22 cellular contexts compared by ENCODE assay signal in genomic region chr22:19106886-19107729, GRCh38. TPM values are rescaled to one million over a fixed set of nuclear protein-coding genes. Genes with fewer than 3 reads are reported as not detected.
A peak's percentile ranks its signal among the peaks of the same experiment; 100 is the strongest.
DNase-seq lines count a peak whose midpoint lies in the region; ATAC-seq and TF ChIP-seq lines count a peak whose summit lies in the region.
"Had no signal": no experiment of that assay in that cellular context is flagged by ENCODE, and none has a peak within 500 bp of the region (broad histone marks: within the 10 kb centered on the region; RNA-seq: fewer than 3 reads in every experiment).

No MANE protein-coding gene starts in this region.

- WGBS in body of pancreas, 2 donors = 71 to 88% methylated on average over 2 to 3 of the region's 3 CpGs
- WGBS in right lobe of liver (ENCODE audit: insufficient coverage, low coverage, low lambda C conversion rate, missing lambda C conversion rate) = 75% methylated on average over 2 of the region's 3 CpGs

- BruUV-seq in Caco-2 (replicated peaks; lab: Mats Ljungman, UMichigan) = no TSS peak

- H3K27ac Mint-ChIP-seq in Caco-2 (ENCODE audit: unreplicated experiment) (peak overlapping the region; percentile 76), neural crest cell (ENCODE audit: unreplicated experiment) (peak overlapping the region; percentile 30)
- H3K27ac Mint-ChIP-seq: activated T-helper 1 cell treated with anti-CD3 and anti-CD28 coated beads, Interleukin-12 subunit alpha, Interleukin-12 subunit beta, Interleukin-2, Interleukin-4 antibody, amounts not matched to agents 30 ng/mL and 10 ng/mL and 1 ng/mL, durations not matched to agents 14 hours and 24 hours and 36 hours; B cell; stimulated activated naive B cell treated with anti-CD40 and anti-IgM and Interleukin-4, amounts not matched to agents 10 μg/mL and 1 μg/mL and 100 μg/mL, for 72 hours; T-helper 2 cell treated with Interferon-gamma antibody and Interleukin-4, amounts not matched to agents 5 μg/mL and 100 μg/mL, for 36 hours had no signal

- H3K4me1 Mint-ChIP-seq in Caco-2 (ENCODE audit: low read depth, unreplicated experiment) = peaks cover 5% of the 10 kb centered on the region
- peaks cover 61% of the 10 kb centered on the region for H3K4me1 Mint-ChIP-seq in neural crest cell

- intact Hi-C loops in Caco-2 (cut with micrococcal nuclease; ENCODE audit: unreplicated experiment) = no loop called here
- intact Hi-C loops in body of pancreas (cut with DNase I) = no loop called here
- intact Hi-C loops in right lobe of liver (cut with DNase I) = no loop called here

- H3K9me3 Mint-ChIP-seq in Caco-2 (ENCODE audit: unreplicated experiment) = no peaks in the 10 kb centered on the region
- H3K9me3 Mint-ChIP-seq in neural crest cell = no peaks in the 10 kb centered on the region
- H3K9me3 Mint-ChIP-seq: activated T-helper 1 cell treated with anti-CD3 and anti-CD28 coated beads, Interleukin-12 subunit alpha, Interleukin-12 subunit beta, Interleukin-2, Interleukin-4 antibody, amounts not matched to agents 30 ng/mL and 10 ng/mL and 1 ng/mL, durations not matched to agents 14 hours and 24 hours and 36 hours; stimulated activated naive B cell treated with anti-CD40 and anti-IgM and Interleukin-4, amounts not matched to agents 10 μg/mL and 1 μg/mL and 100 μg/mL, for 72 hours; T-helper 2 cell treated with Interferon-gamma antibody and Interleukin-4, amounts not matched to agents 5 μg/mL and 100 μg/mL, for 36 hours had no signal

- no peaks in the 10 kb centered on the region for H3K27me3 Mint-ChIP-seq in Caco-2 (ENCODE audit: insufficient read depth, unreplicated experiment)
- H3K27me3 Mint-ChIP-seq in neural crest cell (ENCODE audit: low read depth) = no peaks in the 10 kb centered on the region
- H3K27me3 Mint-ChIP-seq: B cell; stimulated activated naive B cell treated with anti-CD40 and anti-IgM and Interleukin-4, amounts not matched to agents 10 μg/mL and 1 μg/mL and 100 μg/mL, for 72 hours had no signal

- ATAC-seq in body of pancreas (no peak), right lobe of liver (no peak), GM19324 (IDR thresholded peaks at IDR 0.05; ENCODE audit: low FRiP score, unreplicated experiment) (no peak)

- TF ChIP-seq CTCF in Caco-2 (IDR thresholded peaks at IDR 0.05; ENCODE audit: insufficient read depth in 1 of 2, low read depth in 1 of 2, low read length in 1 of 2, severe bottlenecking in 1 of 2, unreplicated experiment in 1 of 2) = no peak
- no peak for TF ChIP-seq CTCF in body of pancreas (IDR thresholded peaks at IDR 0.05)
- no peak for TF ChIP-seq CTCF in neural crest cell (conservative IDR thresholded peaks at IDR 0.05)
- TF ChIP-seq CTCF in right lobe of liver (IDR thresholded peaks at IDR 0.05) = no peak

- DNase-seq in Caco-2 (no peak), body of pancreas (peak in 1 of 4 donors; percentile 9), neural crest cell (ENCODE audit: low read depth, low spot score) (no peak), AG08396 (ENCODE audit: low spot score) (no peak), right lobe of liver (no peak)
- no peak for DNase-seq in stimulated activated CD4-positive, alpha-beta T cell treated with anti-CD3 and anti-CD28 coated beads, Interleukin-12 subunit alpha, Interleukin-12 subunit beta, amount 100 ng/mL, for 4 hours
- DNase-seq: activated CD4-positive, CD25-positive, alpha-beta regulatory T cell treated with anti-CD3 and anti-CD28 coated beads, Interleukin-2, amount 50 U/mL, for 72 hours; brain microvascular endothelial cell; DMS79 treated with DMSO at 0.1 percent for 48 hours; NCI-H2171; NK-92 treated with Interleukin-12 subunit alpha and Interleukin-12 subunit beta, amount 100 ng/mL, for 24 hours; Right ventricle myocardium superior; stimulated activated naive B cell treated with anti-CD40 and anti-IgM and Interleukin-4, amounts not matched to agents 10 μg/mL and 1 μg/mL and 100 μg/mL, for 72 hours; uterus had no signal

- peaks cover 33 to 97% (median 76%) of the 10 kb centered on the region in 11 experiments for H4K20me1 ChIP-seq in BLaER1 treated with 17β-estradiol and CSF1 and Interleukin-3, amounts not matched to agents 10 nM and 100 nM

- H3K36me3 Mint-ChIP-seq in Caco-2 (ENCODE audit: insufficient read depth, unreplicated experiment) = peaks cover 3% of the 10 kb centered on the region
- peaks cover under 1% of the 10 kb centered on the region for H3K36me3 Mint-ChIP-seq in neural crest cell (ENCODE audit: low read depth)

- peaks cover 52 to 84% (median 71%) of the 10 kb centered on the region in 10 experiments for H3K4me1 ChIP-seq in BLaER1 treated with 17β-estradiol and CSF1 and Interleukin-3, amounts not matched to agents 10 nM and 100 nM
- H3K4me1 ChIP-seq in Caco-2 = peaks cover 9% of the 10 kb centered on the region; the same call in 1 of the 2 replicates
- peaks cover 81% of the 10 kb centered on the region for H3K4me1 ChIP-seq in body of pancreas
- H3K4me1 ChIP-seq in right lobe of liver = peaks cover 0 to 22% (median 8%) of the 10 kb centered on the region in 4 donors

- H3K9me3 ChIP-seq in BLaER1 treated with 17β-estradiol and CSF1 and Interleukin-3, amounts not matched to agents 10 nM and 100 nM (replicated peaks in 1 of 11) = no peaks in the 10 kb centered on the region
- H3K9me3 ChIP-seq in Caco-2 = no peaks in the 10 kb centered on the region
- no peaks in the 10 kb centered on the region for H3K9me3 ChIP-seq in body of pancreas
- H3K9me3 ChIP-seq in right lobe of liver = no peaks in the 10 kb centered on the region
- H3K9me3 ChIP-seq: uterus had no signal

- H3K4me2 ChIP-seq in BLaER1 treated with 17β-estradiol and CSF1 and Interleukin-3, amounts not matched to agents 10 nM and 100 nM = peak overlapping the region; percentile 19 to 94 (median 80); a peak in 21 of 22 replicates
- H3K4me2 ChIP-seq: hepatocyte had no signal

- H3K4me3 Mint-ChIP-seq in Caco-2 (ENCODE audit: unreplicated experiment) (no peak overlapping the region), neural crest cell (no peak overlapping the region)
- H3K4me3 Mint-ChIP-seq: activated T-helper 1 cell treated with anti-CD3 and anti-CD28 coated beads, Interleukin-12 subunit alpha, Interleukin-12 subunit beta, Interleukin-2, Interleukin-4 antibody, amounts not matched to agents 30 ng/mL and 10 ng/mL and 1 ng/mL, durations not matched to agents 14 hours and 24 hours and 36 hours; B cell; stimulated activated naive B cell treated with anti-CD40 and anti-IgM and Interleukin-4, amounts not matched to agents 10 μg/mL and 1 μg/mL and 100 μg/mL, for 72 hours had no signal

- peak overlapping the region in 9 of 11 experiments; percentile 80 to 91 (median 89); a peak in 18 of 22 replicates for H3K27ac ChIP-seq in BLaER1 treated with 17β-estradiol and CSF1 and Interleukin-3, amounts not matched to agents 10 nM and 100 nM
- H3K27ac ChIP-seq in body of pancreas (peak overlapping the region in 3 of 4 donors; percentile 67 to 83 (median 78)), right lobe of liver (no peak overlapping the region)
- H3K27ac ChIP-seq: brain microvascular endothelial cell, hepatocyte, uterus had no signal

- H3K27me3 ChIP-seq in BLaER1 treated with 17β-estradiol and CSF1 and Interleukin-3, amounts not matched to agents 10 nM and 100 nM = no peaks in the 10 kb centered on the region
- H3K27me3 ChIP-seq in Caco-2 (replicated peaks; ENCODE audit: control insufficient read depth, insufficient read depth, low read length) = no peaks in the 10 kb centered on the region
- no peaks in the 10 kb centered on the region for H3K27me3 ChIP-seq in body of pancreas
- H3K27me3 ChIP-seq in right lobe of liver = no peaks in the 10 kb centered on the region
- H3K27me3 ChIP-seq: brain microvascular endothelial cell, hepatocyte, uterus had no signal

- no peak for TF ChIP-seq POLR2A in body of pancreas (IDR thresholded peaks at IDR 0.05)
- no peak for TF ChIP-seq POLR2A in right lobe of liver (IDR thresholded peaks at IDR 0.05)

- CTCF ChIA-PET in Caco-2 (lab: Charles Lee) = no interaction called here

- POLR2A ChIA-PET in Caco-2 (lab: Charles Lee) = no interaction called here

- H3K36me3 ChIP-seq in BLaER1 treated with 17β-estradiol and CSF1 and Interleukin-3, amounts not matched to agents 10 nM and 100 nM = peaks cover 3 to 52% (median 23%) of the 10 kb centered on the region in 11 experiments; a peak in 14 of 22 replicates
- H3K36me3 ChIP-seq in Caco-2 (ENCODE audit: control insufficient read depth, insufficient read depth, low read length) (no peaks in the 10 kb centered on the region), body of pancreas (replicated peaks in 1 of 2; ENCODE audit: insufficient read depth in 1 of 2, low read depth in 2 of 2) (no peaks in the 10 kb centered on the region), right lobe of liver (no peaks in the 10 kb centered on the region)
- H3K36me3 ChIP-seq: brain microvascular endothelial cell, uterus had no signal

- H3K4me3 ChIP-seq in BLaER1 treated with 17β-estradiol and CSF1 and Interleukin-3, amounts not matched to agents 10 nM and 100 nM = no peak overlapping the region
- H3K4me3 ChIP-seq in Caco-2 (ENCODE audit: low read depth, low read length) (no peak overlapping the region), body of pancreas (no peak overlapping the region), right lobe of liver (no peak overlapping the region)
- H3K4me3 ChIP-seq: hepatocyte, uterus had no signal

- peak overlapping the region in 7 of 11 experiments; percentile 4 to 43 (median 24); a peak in 8 of 22 replicates for H3K9ac ChIP-seq in BLaER1 treated with 17β-estradiol and CSF1 and Interleukin-3, amounts not matched to agents 10 nM and 100 nM

RNA-seq across cellular contexts. Expression of gene DGCR2, which starts 15.1 kb away (rescaled TPM):
- total RNA-seq in Caco-2 (2022) = 65.6 and 67.9 TPM in 2 replicates
- total RNA-seq in body of pancreas = 10 to 100 TPM; 43.8 to 89.3 TPM
- total RNA-seq in neural crest cell = 83.6 and 91.6 TPM in 2 replicates
- 10 to 100 TPM; 19.8 to 31.7 (median 24.7) TPM for total RNA-seq in right lobe of liver

RNA-seq across cellular contexts. Expression of gene TSSK2, which starts 24.0 kb away (rescaled TPM):
- total RNA-seq in Caco-2 (2022) (not detected in 2 replicates), body of pancreas (under 1 TPM in 1 of 2 donors, not detected in 1; 0.33 TPM), neural crest cell (not detected in 2 replicates), right lobe of liver (not detected)
- total RNA-seq: activated T-helper 1 cell treated with anti-CD3 and anti-CD28 coated beads, Interleukin-12 subunit alpha, Interleukin-12 subunit beta, Interleukin-2, Interleukin-4 antibody, amounts not matched to agents 30 ng/mL and 10 ng/mL and 1 ng/mL, durations not matched to agents 14 hours and 24 hours and 36 hours; B cell; fibroblast of lung; hepatocyte; left lobe of liver; Right ventricle myocardium superior had no signal

RNA-seq across cellular contexts. Expression of gene ESS2, which starts 37.3 kb away (rescaled TPM):
- 16.6 and 16.9 TPM in 2 replicates for total RNA-seq in Caco-2 (2022)
- 1 to 10 TPM; 4.6 to 7.3 TPM for total RNA-seq in body of pancreas
- total RNA-seq in neural crest cell = 22.7 and 23.5 TPM in 2 replicates
- 1 to 10 TPM; 4.8 to 9.2 (median 5.4) TPM for total RNA-seq in right lobe of liver

RNA-seq across cellular contexts. Expression of gene GSC2, which starts 43.0 kb away (rescaled TPM):
- not detected in 2 replicates for total RNA-seq in Caco-2 (2022)
- not detected for total RNA-seq in body of pancreas
- not detected in 2 replicates for total RNA-seq in neural crest cell
- not detected for total RNA-seq in right lobe of liver
- total RNA-seq: B cell, fibroblast of lung, hepatocyte, left lobe of liver, Right ventricle myocardium superior, uterus had no signal

Comparison
In these comparisons a context has a peak if more than half of its experiments do, and no peak if none do; other contexts are left out.
1. H3K27ac ChIP-seq: peak in BLaER1 treated with 17β-estradiol and CSF1 and Interleukin-3, amounts not matched to agents 10 nM and 100 nM (9 of 11) and body of pancreas (3 of 4); none in right lobe of liver (0 of 3).